Comparison of ENCODE assay signal across 19 cellular contexts in the genomic region with DNA sequence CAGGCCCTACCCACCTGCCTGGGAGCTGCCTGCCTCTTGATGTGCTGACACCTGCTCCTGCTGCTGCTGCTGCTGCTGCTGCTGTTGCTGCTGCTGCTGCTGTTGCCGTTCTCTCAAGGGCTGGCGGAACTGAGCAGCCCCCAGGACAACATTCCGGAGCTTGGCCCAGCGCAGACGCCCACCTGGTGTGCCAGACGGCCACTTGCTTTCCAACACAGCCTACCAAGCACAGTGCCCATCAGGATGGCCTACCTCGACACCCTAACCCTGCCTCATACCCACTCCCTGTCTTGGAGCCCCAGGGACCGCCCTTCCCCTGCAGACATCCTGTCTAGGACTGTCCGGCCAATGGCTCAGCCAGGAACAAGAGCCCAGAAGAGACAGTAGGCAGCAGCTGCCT. TPM values are rescaled to one million over a fixed set of nuclear protein-coding genes. Genes with fewer than 3 reads are reported as not detected.
DNase-seq lines count a peak whose midpoint lies in the region; ATAC-seq, FAIRE-seq and TF ChIP-seq lines count a peak whose summit lies in the region.
"Had no signal": no experiment of that assay in that cellular context is flagged by ENCODE, and none has a peak within 500 bp of the region (broad histone marks: within the 10 kb centered on the region; RNA-seq: fewer than 3 reads in every experiment).

No MANE protein-coding gene starts in this region.

- no peaks in the 10 kb centered on the region for H3K9me3 Mint-ChIP-seq in activated naive CD4-positive, alpha-beta T cell treated with anti-CD3 and anti-CD28 coated beads, Interleukin-2, amount 10 ng/mL, durations not matched to agents 7 days and 5 days
- no peaks in the 10 kb centered on the region for H3K9me3 Mint-ChIP-seq in activated naive CD8-positive, alpha-beta T cell treated with anti-CD3 and anti-CD28 coated beads, Interleukin-2, amount 10 ng/mL, durations not matched to agents 7 days and 5 days
- no peaks in the 10 kb centered on the region for H3K9me3 Mint-ChIP-seq in stimulated activated memory B cell treated with anti-CD40 and anti-IgM and Interleukin-4, amounts not matched to agents 10 μg/mL and 1 μg/mL and 100 μg/mL, for 72 hours
- H3K9me3 Mint-ChIP-seq: CD4-positive, alpha-beta T cell; HFFc6 had no signal

- no peak for TF ChIP-seq CTCF in HepG2 (CRISPR knock-in tag; IDR thresholded peaks at IDR 0.05)

- ATAC-seq in activated naive CD8-positive, alpha-beta T cell treated with anti-CD3 and anti-CD28 coated beads, Interleukin-2, amount 10 ng/mL, durations not matched to agents 7 days and 5 days (ENCODE audit: low read depth), result no peak
- ATAC-seq in HepG2 (no peak), GM19324 (IDR thresholded peaks at IDR 0.05; ENCODE audit: low FRiP score, unreplicated experiment) (no peak), GM21529 (IDR thresholded peaks at IDR 0.05; ENCODE audit: unreplicated experiment) (no peak)
- no peak for ATAC-seq in stimulated activated memory B cell treated with anti-CD40 and anti-IgM and Interleukin-4, amounts not matched to agents 10 μg/mL and 1 μg/mL and 100 μg/mL, for 72 hours
- ATAC-seq: A549 had no signal

- TF ChIP-seq POLR2A in HepG2 (IDR thresholded peaks at IDR 0.05; ENCODE audit: insufficient read depth in 1 of 2, low read depth in 2 of 2, low read length in 2 of 2), result no peak

- POLR2A ChIA-PET in activated naive CD8-positive, alpha-beta T cell treated with anti-CD3 and anti-CD28 coated beads, Interleukin-2, amount 10 ng/mL, durations not matched to agents 7 days and 5 days (lab: Charles Lee), result interaction anchor here (1.1 to 1.9 kb wide), 3 partner anchors 10 to 43 kb away, joined by 3 to 8 read pairs (median 8); a partner anchor contains a TSS
- POLR2A ChIA-PET in HepG2 (lab: Yijun Ruan, JAX), result interaction anchor here (0.9 kb wide), 1 partner anchor 12 kb away, joined by 7 read pairs; a partner anchor contains a TSS

- BruUV-seq in HepG2 (replicated peaks; lab: Mats Ljungman, UMichigan), result no TSS peak

- in situ Hi-C loops in HepG2 (cut with HindIII; ENCODE audit: extremely low pct_ligation_motif_present, low pct_unique_long_range_greater_than_20kb), result no loop called here

- TF ChIP-seq EP300 in HepG2 (IDR thresholded peaks at IDR 0.05; ENCODE audit: low read depth in 2 of 2, low read length in 2 of 2) (no peak), HepG2 (CRISPR knock-in tag; IDR thresholded peaks at IDR 0.05; ENCODE audit: borderline replicate concordance) (no peak)

- CTCF ChIA-PET in activated naive CD4-positive, alpha-beta T cell treated with anti-CD3 and anti-CD28 coated beads, Interleukin-2, amount 10 ng/mL, durations not matched to agents 7 days and 5 days (lab: Charles Lee), result no interaction called here
- CTCF ChIA-PET in HepG2 (lab: Yijun Ruan, JAX; ENCODE audit: low intra/inter-chr PET ratio, low total read pairs), result no interaction called here

- no peak overlapping the region for H3K4me3 Mint-ChIP-seq in activated naive CD4-positive, alpha-beta T cell treated with anti-CD3 and anti-CD28 coated beads, Interleukin-2, amount 10 ng/mL, durations not matched to agents 7 days and 5 days
- H3K4me3 Mint-ChIP-seq in activated naive CD8-positive, alpha-beta T cell treated with anti-CD3 and anti-CD28 coated beads, Interleukin-2, amount 10 ng/mL, durations not matched to agents 7 days and 5 days, result no peak overlapping the region
- no peak overlapping the region for H3K4me3 Mint-ChIP-seq in stimulated activated memory B cell treated with anti-CD40 and anti-IgM and Interleukin-4, amounts not matched to agents 10 μg/mL and 1 μg/mL and 100 μg/mL, for 72 hours
- H3K4me3 Mint-ChIP-seq: CD4-positive, alpha-beta T cell; HFFc6 had no signal

- H3K4me2 ChIP-seq in HepG2 (ENCODE audit: low read depth, low read length), result no peak overlapping the region
- H3K4me2 ChIP-seq: A549 had no signal

- no peaks in the 10 kb centered on the region for H3K4me1 ChIP-seq in HepG2 (ENCODE audit: insufficient read depth, low read length)
- H3K4me1 ChIP-seq: A549 had no signal

- H3K27me3 ChIP-seq in HepG2 (ENCODE audit: control insufficient read depth in 1 of 2, insufficient read depth in 2 of 2, low read length in 2 of 2), result no peaks in the 10 kb centered on the region

- H3K9ac ChIP-seq in HepG2 (ENCODE audit: insufficient read depth, low read depth, low read length), result no peak overlapping the region

- 95% methylated on average over 9 of the region's 9 CpGs for WGBS in HepG2 (ENCODE audit: low lambda C conversion rate)

- peak overlapping the region; percentile 37 for H3K27ac Mint-ChIP-seq in activated naive CD4-positive, alpha-beta T cell treated with anti-CD3 and anti-CD28 coated beads, Interleukin-2, amount 10 ng/mL, durations not matched to agents 7 days and 5 days
- H3K27ac Mint-ChIP-seq in activated naive CD8-positive, alpha-beta T cell treated with anti-CD3 and anti-CD28 coated beads, Interleukin-2, amount 10 ng/mL, durations not matched to agents 7 days and 5 days, result no peak overlapping the region
- peak overlapping the region; percentile 74 for H3K27ac Mint-ChIP-seq in stimulated activated memory B cell treated with anti-CD40 and anti-IgM and Interleukin-4, amounts not matched to agents 10 μg/mL and 1 μg/mL and 100 μg/mL, for 72 hours
- H3K27ac Mint-ChIP-seq: CD4-positive, alpha-beta T cell; HFFc6 had no signal

- H3K27me3 Mint-ChIP-seq in activated naive CD4-positive, alpha-beta T cell treated with anti-CD3 and anti-CD28 coated beads, Interleukin-2, amount 10 ng/mL, durations not matched to agents 7 days and 5 days, result no peaks in the 10 kb centered on the region
- no peaks in the 10 kb centered on the region for H3K27me3 Mint-ChIP-seq in activated naive CD8-positive, alpha-beta T cell treated with anti-CD3 and anti-CD28 coated beads, Interleukin-2, amount 10 ng/mL, durations not matched to agents 7 days and 5 days
- no peaks in the 10 kb centered on the region for H3K27me3 Mint-ChIP-seq in stimulated activated memory B cell treated with anti-CD40 and anti-IgM and Interleukin-4, amounts not matched to agents 10 μg/mL and 1 μg/mL and 100 μg/mL, for 72 hours
- H3K27me3 Mint-ChIP-seq: CD4-positive, alpha-beta T cell had no signal

- H3K36me3 Mint-ChIP-seq in activated naive CD4-positive, alpha-beta T cell treated with anti-CD3 and anti-CD28 coated beads, Interleukin-2, amount 10 ng/mL, durations not matched to agents 7 days and 5 days, result peaks cover 71% of the 10 kb centered on the region
- peaks cover 29% of the 10 kb centered on the region for H3K36me3 Mint-ChIP-seq in activated naive CD8-positive, alpha-beta T cell treated with anti-CD3 and anti-CD28 coated beads, Interleukin-2, amount 10 ng/mL, durations not matched to agents 7 days and 5 days
- H3K36me3 Mint-ChIP-seq in stimulated activated memory B cell treated with anti-CD40 and anti-IgM and Interleukin-4, amounts not matched to agents 10 μg/mL and 1 μg/mL and 100 μg/mL, for 72 hours, result peaks cover 74% of the 10 kb centered on the region

- H3K79me2 ChIP-seq in HepG2 (ENCODE audit: insufficient read depth, low read length), result no peaks in the 10 kb centered on the region

- peak; percentile 9 for DNase-seq in activated naive CD4-positive, alpha-beta T cell treated with anti-CD3 and anti-CD28 coated beads, Interleukin-2, amount 10 ng/mL, durations not matched to agents 7 days and 5 days
- no peak for DNase-seq in activated naive CD4-positive, alpha-beta T cell treated with Interleukin-2 at 50 U/mL for 16 hours
- peak; percentile 18 for DNase-seq in activated naive CD8-positive, alpha-beta T cell treated with anti-CD3 and anti-CD28 coated beads, Interleukin-2, amount 10 ng/mL, durations not matched to agents 7 days and 5 days
- no peak for DNase-seq in HepG2 (ENCODE audit: low spot score)
- no peak for DNase-seq in stimulated activated CD4-positive, alpha-beta T cell treated with anti-CD3 and anti-CD28 coated beads, Interleukin-4, amount 100 ng/mL, for 24 hours
- DNase-seq: CD4-positive, alpha-beta T cell; DND-41; GDM1; HFFc6; KG1; NCI-H1092; NCI-H345; NCI-H526 treated with DMSO at 0.1 percent for 48 hours had no signal

- no peak overlapping the region for H2AFZ ChIP-seq in HepG2 (ENCODE audit: low read length)

- FAIRE-seq in HepG2 (lab: Jason Lieb, UNC), result no peak
- FAIRE-seq: A549, H1 had no signal

- peaks cover 24 to 51% of the 10 kb centered on the region in 2 experiments for H3K36me3 ChIP-seq in HepG2 (replicated peaks in 1 of 2; ENCODE audit: control insufficient read depth in 1 of 2, insufficient read depth in 2 of 2, low read length in 2 of 2)

- no peak overlapping the region for H3K27ac ChIP-seq in HepG2 (ENCODE audit: extremely low read length, insufficient read depth, low read length)
- H3K27ac ChIP-seq: A549, HL-60 had no signal

- no peak for TF ChIP-seq RAD21 in HepG2 (CRISPR knock-in tag; IDR thresholded peaks at IDR 0.05)

- H3K4me3 ChIP-seq in HepG2 (replicated peaks in 1 of 3; ENCODE audit: insufficient read depth in 1 of 3, low read depth in 2 of 3, low read length in 3 of 3), result no peak overlapping the region
- H3K4me3 ChIP-seq: A549 had no signal

- H3K9me3 ChIP-seq in HepG2 (ENCODE audit: low read length), result no peaks in the 10 kb centered on the region
- H3K9me3 ChIP-seq: A549 had no signal

- H3K4me1 Mint-ChIP-seq in activated naive CD4-positive, alpha-beta T cell treated with anti-CD3 and anti-CD28 coated beads, Interleukin-2, amount 10 ng/mL, durations not matched to agents 7 days and 5 days, result no peaks in the 10 kb centered on the region
- H3K4me1 Mint-ChIP-seq in activated naive CD8-positive, alpha-beta T cell treated with anti-CD3 and anti-CD28 coated beads, Interleukin-2, amount 10 ng/mL, durations not matched to agents 7 days and 5 days, result peaks cover 3% of the 10 kb centered on the region
- H3K4me1 Mint-ChIP-seq in stimulated activated memory B cell treated with anti-CD40 and anti-IgM and Interleukin-4, amounts not matched to agents 10 μg/mL and 1 μg/mL and 100 μg/mL, for 72 hours, result peaks cover 14% of the 10 kb centered on the region

- intact Hi-C loops in HepG2 (cut with micrococcal nuclease; ENCODE audit: unreplicated experiment), result no loop called here

- H4K20me1 ChIP-seq in HepG2 (ENCODE audit: insufficient read depth, low read length), result no peaks in the 10 kb centered on the region

RNA-seq across cellular contexts. Expression of a gene that starts 11.8 kb away (rescaled TPM):
- total RNA-seq in activated naive CD8-positive, alpha-beta T cell treated with anti-CD3 and anti-CD28 coated beads, Interleukin-2, amount 10 ng/mL, durations not matched to agents 7 days and 5 days, result 100 to 1,000 TPM; 173 to 183 TPM
- total RNA-seq in HepG2 (2016; rRNA removed; fragmentation: Illumina TruSeq; extraction: Trizol), result 8.7 and 15.1 TPM in 2 replicates
- 9.7 and 9.9 TPM in 2 replicates for total RNA-seq in HepG2 (2016; cell fraction: cytosol; rRNA removed; fragmentation: Illumina TruSeq; extraction: Trizol; ENCODE audit: low read depth)
- 7.7 and 18.1 TPM in 2 replicates for total RNA-seq in HepG2 (2016; cell fraction: insoluble cytoplasmic fraction; rRNA removed; fragmentation: Illumina TruSeq; extraction: Trizol)
- 7.2 and 8.2 TPM in 2 replicates for total RNA-seq in HepG2 (2016; cell fraction: membrane; rRNA removed; fragmentation: Illumina TruSeq; extraction: Trizol)
- total RNA-seq in HepG2 (2016; cell fraction: nucleus; rRNA removed; fragmentation: Illumina TruSeq; extraction: Trizol), result 23.7 and 25.9 TPM in 2 replicates
- polyA plus RNA-seq in HepG2 (2011; rRNA removed), result 20.3 and 24.3 TPM in 2 replicates
- polyA plus RNA-seq in HepG2 (2011; cell fraction: cytosol; rRNA removed), result 6.5 and 10.3 TPM in 2 replicates
- polyA plus RNA-seq in HepG2 (2011; cell fraction: nucleus; rRNA removed), result 178 and 239 TPM in 2 replicates
- polyA plus RNA-seq in HepG2 (2012), result 17.2 and 21.8 TPM in 2 replicates
- polyA plus RNA-seq in HepG2 (2016; cell fraction: cytosol; fragmentation: Illumina TruSeq; extraction: Trizol; ENCODE audit: low read depth), result 1.4 and 1.6 TPM in 2 replicates
- 10.3 and 15.7 TPM in 2 replicates for polyA plus RNA-seq in HepG2 (2016; cell fraction: insoluble cytoplasmic fraction; fragmentation: Illumina TruSeq; extraction: Trizol; ENCODE audit: low read depth)
- polyA plus RNA-seq in HepG2 (2016; cell fraction: membrane; fragmentation: Illumina TruSeq; extraction: Trizol; ENCODE audit: low read depth), result 4.1 and 5.2 TPM in 2 replicates
- 75.3 and 79.3 TPM in 2 replicates for polyA plus RNA-seq in HepG2 (2016; cell fraction: nucleus; fragmentation: Illumina TruSeq; extraction: Trizol; ENCODE audit: insufficient read depth, low read depth)
- 60.1 and 65.7 TPM in 2 replicates for polyA minus RNA-seq in HepG2 (2011; rRNA and poly(A)+ RNA removed; ENCODE audit: low replicate concordance)
- 7.4 and 8.5 TPM in 2 replicates for polyA minus RNA-seq in HepG2 (2011; cell fraction: cytosol; rRNA and poly(A)+ RNA removed)
- polyA minus RNA-seq in HepG2 (2011; cell fraction: nucleus; rRNA and poly(A)+ RNA removed), result 66.1 and 70.7 TPM in 2 replicates

RNA-seq across cellular contexts. Expression of a gene that starts 12.0 kb away (rescaled TPM):
- 10 to 100 TPM; 86.3 to 96.7 TPM for total RNA-seq in activated naive CD8-positive, alpha-beta T cell treated with anti-CD3 and anti-CD28 coated beads, Interleukin-2, amount 10 ng/mL, durations not matched to agents 7 days and 5 days
- total RNA-seq in HepG2 (2016; rRNA removed; fragmentation: Illumina TruSeq; extraction: Trizol), result 3.2 and 5.3 TPM in 2 replicates
- total RNA-seq in HepG2 (2016; cell fraction: cytosol; rRNA removed; fragmentation: Illumina TruSeq; extraction: Trizol; ENCODE audit: low read depth), result 2.7 and 3.0 TPM in 2 replicates
- 2.9 and 4.8 TPM in 2 replicates for total RNA-seq in HepG2 (2016; cell fraction: insoluble cytoplasmic fraction; rRNA removed; fragmentation: Illumina TruSeq; extraction: Trizol)
- 2.6 and 2.9 TPM in 2 replicates for total RNA-seq in HepG2 (2016; cell fraction: membrane; rRNA removed; fragmentation: Illumina TruSeq; extraction: Trizol)
- total RNA-seq in HepG2 (2016; cell fraction: nucleus; rRNA removed; fragmentation: Illumina TruSeq; extraction: Trizol), result 5.6 and 7.4 TPM in 2 replicates
- polyA plus RNA-seq in HepG2 (2011; rRNA removed), result 5.1 and 5.2 TPM in 2 replicates
- polyA plus RNA-seq in HepG2 (2011; cell fraction: cytosol; rRNA removed), result 2.3 and 2.4 TPM in 2 replicates
- 6.7 and 6.9 TPM in 2 replicates for polyA plus RNA-seq in HepG2 (2011; cell fraction: nucleus; rRNA removed)
- polyA plus RNA-seq in HepG2 (2012), result 5.4 and 5.6 TPM in 2 replicates
- 0.17 TPM in 2 replicates for polyA plus RNA-seq in HepG2 (2016; cell fraction: cytosol; fragmentation: Illumina TruSeq; extraction: Trizol; ENCODE audit: low read depth)
- polyA plus RNA-seq in HepG2 (2016; cell fraction: insoluble cytoplasmic fraction; fragmentation: Illumina TruSeq; extraction: Trizol; ENCODE audit: low read depth), result 4.0 and 4.9 TPM in 2 replicates
- polyA plus RNA-seq in HepG2 (2016; cell fraction: membrane; fragmentation: Illumina TruSeq; extraction: Trizol; ENCODE audit: low read depth), result 0.62 and 0.83 TPM in 2 replicates
- 7.9 and 9.9 TPM in 2 replicates for polyA plus RNA-seq in HepG2 (2016; cell fraction: nucleus; fragmentation: Illumina TruSeq; extraction: Trizol; ENCODE audit: insufficient read depth, low read depth)
- 8.7 and 32.1 TPM in 2 replicates for polyA minus RNA-seq in HepG2 (2011; rRNA and poly(A)+ RNA removed; ENCODE audit: low replicate concordance)
- 8.6 and 11.1 TPM in 2 replicates for polyA minus RNA-seq in HepG2 (2011; cell fraction: cytosol; rRNA and poly(A)+ RNA removed)
- polyA minus RNA-seq in HepG2 (2011; cell fraction: nucleus; rRNA and poly(A)+ RNA removed), result 7.9 and 9.0 TPM in 2 replicates

RNA-seq across cellular contexts. Expression of a gene that starts 23.7 kb away (rescaled TPM):
- 100 to 1,000 TPM; 104 to 115 TPM for total RNA-seq in activated naive CD8-positive, alpha-beta T cell treated with anti-CD3 and anti-CD28 coated beads, Interleukin-2, amount 10 ng/mL, durations not matched to agents 7 days and 5 days
- total RNA-seq in HepG2 (2016; rRNA removed; fragmentation: Illumina TruSeq; extraction: Trizol), result 4.0 and 6.1 TPM in 2 replicates
- 3.0 and 4.2 TPM in 2 replicates for total RNA-seq in HepG2 (2016; cell fraction: cytosol; rRNA removed; fragmentation: Illumina TruSeq; extraction: Trizol; ENCODE audit: low read depth)
- 3.1 and 5.5 TPM in 2 replicates for total RNA-seq in HepG2 (2016; cell fraction: insoluble cytoplasmic fraction; rRNA removed; fragmentation: Illumina TruSeq; extraction: Trizol)
- total RNA-seq in HepG2 (2016; cell fraction: membrane; rRNA removed; fragmentation: Illumina TruSeq; extraction: Trizol), result 5.2 and 6.7 TPM in 2 replicates
- total RNA-seq in HepG2 (2016; cell fraction: nucleus; rRNA removed; fragmentation: Illumina TruSeq; extraction: Trizol), result 7.2 and 9.2 TPM in 2 replicates
- polyA plus RNA-seq in HepG2 (2011; rRNA removed), result 24.2 and 26.7 TPM in 2 replicates
- polyA plus RNA-seq in HepG2 (2011; cell fraction: cytosol; rRNA removed), result 10.1 and 12.6 TPM in 2 replicates
- 47.3 and 47.5 TPM in 2 replicates for polyA plus RNA-seq in HepG2 (2011; cell fraction: nucleus; rRNA removed)
- 14.5 and 18.4 TPM in 2 replicates for polyA plus RNA-seq in HepG2 (2012)
- polyA plus RNA-seq in HepG2 (2016; cell fraction: cytosol; fragmentation: Illumina TruSeq; extraction: Trizol; ENCODE audit: low read depth), result 4.5 and 4.8 TPM in 2 replicates
- polyA plus RNA-seq in HepG2 (2016; cell fraction: insoluble cytoplasmic fraction; fragmentation: Illumina TruSeq; extraction: Trizol; ENCODE audit: low read depth), result 9.2 and 10.0 TPM in 2 replicates
- polyA plus RNA-seq in HepG2 (2016; cell fraction: membrane; fragmentation: Illumina TruSeq; extraction: Trizol; ENCODE audit: low read depth), result 9.6 and 10.4 TPM in 2 replicates
- polyA plus RNA-seq in HepG2 (2016; cell fraction: nucleus; fragmentation: Illumina TruSeq; extraction: Trizol; ENCODE audit: insufficient read depth, low read depth), result 37.9 and 40.4 TPM in 2 replicates
- polyA minus RNA-seq in HepG2 (2011; rRNA and poly(A)+ RNA removed; ENCODE audit: low replicate concordance), result 40.4 and 54.2 TPM in 2 replicates
- 9.1 and 10.3 TPM in 2 replicates for polyA minus RNA-seq in HepG2 (2011; cell fraction: cytosol; rRNA and poly(A)+ RNA removed)
- 20.5 and 25.0 TPM in 2 replicates for polyA minus RNA-seq in HepG2 (2011; cell fraction: nucleus; rRNA and poly(A)+ RNA removed)

RNA-seq across cellular contexts. Expression of a gene that starts 28.6 kb away (rescaled TPM):
- 10 to 100 TPM; 29.6 to 31.1 TPM for total RNA-seq in activated naive CD8-positive, alpha-beta T cell treated with anti-CD3 and anti-CD28 coated beads, Interleukin-2, amount 10 ng/mL, durations not matched to agents 7 days and 5 days
- 47.5 and 78.4 TPM in 2 replicates for total RNA-seq in HepG2 (2016; rRNA removed; fragmentation: Illumina TruSeq; extraction: Trizol)
- total RNA-seq in HepG2 (2016; cell fraction: cytosol; rRNA removed; fragmentation: Illumina TruSeq; extraction: Trizol; ENCODE audit: low read depth), result 18.4 and 21.0 TPM in 2 replicates
- total RNA-seq in HepG2 (2016; cell fraction: insoluble cytoplasmic fraction; rRNA removed; fragmentation: Illumina TruSeq; extraction: Trizol), result 44.8 and 83.0 TPM in 2 replicates
- 48.8 and 53.3 TPM in 2 replicates for total RNA-seq in HepG2 (2016; cell fraction: membrane; rRNA removed; fragmentation: Illumina TruSeq; extraction: Trizol)
- total RNA-seq in HepG2 (2016; cell fraction: nucleus; rRNA removed; fragmentation: Illumina TruSeq; extraction: Trizol), result 62.5 and 68.3 TPM in 2 replicates
- 71.2 and 80.5 TPM in 2 replicates for polyA plus RNA-seq in HepG2 (2011; rRNA removed)
- polyA plus RNA-seq in HepG2 (2011; cell fraction: cytosol; rRNA removed), result 85.8 and 89.3 TPM in 2 replicates
- polyA plus RNA-seq in HepG2 (2011; cell fraction: nucleus; rRNA removed), result 45.4 and 53.1 TPM in 2 replicates
- 45.9 and 65.4 TPM in 2 replicates for polyA plus RNA-seq in HepG2 (2012)
- polyA plus RNA-seq in HepG2 (2016; cell fraction: cytosol; fragmentation: Illumina TruSeq; extraction: Trizol; ENCODE audit: low read depth), result 17.5 and 20.5 TPM in 2 replicates
- polyA plus RNA-seq in HepG2 (2016; cell fraction: insoluble cytoplasmic fraction; fragmentation: Illumina TruSeq; extraction: Trizol; ENCODE audit: low read depth), result 42.6 and 45.0 TPM in 2 replicates
- polyA plus RNA-seq in HepG2 (2016; cell fraction: membrane; fragmentation: Illumina TruSeq; extraction: Trizol; ENCODE audit: low read depth), result 36.5 and 40.5 TPM in 2 replicates
- 87.4 and 101 TPM in 2 replicates for polyA plus RNA-seq in HepG2 (2016; cell fraction: nucleus; fragmentation: Illumina TruSeq; extraction: Trizol; ENCODE audit: insufficient read depth, low read depth)
- 112 and 159 TPM in 2 replicates for polyA minus RNA-seq in HepG2 (2011; rRNA and poly(A)+ RNA removed; ENCODE audit: low replicate concordance)
- 38.9 and 39.9 TPM in 2 replicates for polyA minus RNA-seq in HepG2 (2011; cell fraction: cytosol; rRNA and poly(A)+ RNA removed)
- 14.5 and 19.6 TPM in 2 replicates for polyA minus RNA-seq in HepG2 (2011; cell fraction: nucleus; rRNA and poly(A)+ RNA removed)

RNA-seq across cellular contexts. Expression of a gene that starts 33.0 kb away (rescaled TPM):
- 10 to 100 TPM in 1 of 2 experiments, 1 to 10 TPM in 1; 8.2 to 10.0 TPM for total RNA-seq in activated naive CD8-positive, alpha-beta T cell treated with anti-CD3 and anti-CD28 coated beads, Interleukin-2, amount 10 ng/mL, durations not matched to agents 7 days and 5 days
- 7.8 and 9.9 TPM in 2 replicates for total RNA-seq in HepG2 (2016; rRNA removed; fragmentation: Illumina TruSeq; extraction: Trizol)
- 2.6 and 3.2 TPM in 2 replicates for total RNA-seq in HepG2 (2016; cell fraction: cytosol; rRNA removed; fragmentation: Illumina TruSeq; extraction: Trizol; ENCODE audit: low read depth)
- 8.3 and 10.7 TPM in 2 replicates for total RNA-seq in HepG2 (2016; cell fraction: insoluble cytoplasmic fraction; rRNA removed; fragmentation: Illumina TruSeq; extraction: Trizol)
- 6.5 and 7.8 TPM in 2 replicates for total RNA-seq in HepG2 (2016; cell fraction: membrane; rRNA removed; fragmentation: Illumina TruSeq; extraction: Trizol)
- total RNA-seq in HepG2 (2016; cell fraction: nucleus; rRNA removed; fragmentation: Illumina TruSeq; extraction: Trizol), result 8.4 and 9.8 TPM in 2 replicates
- polyA plus RNA-seq in HepG2 (2011; rRNA removed), result 17.4 and 18.7 TPM in 2 replicates
- 13.1 and 18.4 TPM in 2 replicates for polyA plus RNA-seq in HepG2 (2011; cell fraction: cytosol; rRNA removed)
- 36.4 and 41.3 TPM in 2 replicates for polyA plus RNA-seq in HepG2 (2011; cell fraction: nucleus; rRNA removed)
- 9.7 and 10.7 TPM in 2 replicates for polyA plus RNA-seq in HepG2 (2012)
- 2.0 and 2.6 TPM in 2 replicates for polyA plus RNA-seq in HepG2 (2016; cell fraction: cytosol; fragmentation: Illumina TruSeq; extraction: Trizol; ENCODE audit: low read depth)
- 8.4 and 10.9 TPM in 2 replicates for polyA plus RNA-seq in HepG2 (2016; cell fraction: insoluble cytoplasmic fraction; fragmentation: Illumina TruSeq; extraction: Trizol; ENCODE audit: low read depth)
- 4.1 and 6.4 TPM in 2 replicates for polyA plus RNA-seq in HepG2 (2016; cell fraction: membrane; fragmentation: Illumina TruSeq; extraction: Trizol; ENCODE audit: low read depth)
- 15.7 and 16.0 TPM in 2 replicates for polyA plus RNA-seq in HepG2 (2016; cell fraction: nucleus; fragmentation: Illumina TruSeq; extraction: Trizol; ENCODE audit: insufficient read depth, low read depth)
- 22.4 and 31.3 TPM in 2 replicates for polyA minus RNA-seq in HepG2 (2011; rRNA and poly(A)+ RNA removed; ENCODE audit: low replicate concordance)
- 5.7 and 9.4 TPM in 2 replicates for polyA minus RNA-seq in HepG2 (2011; cell fraction: cytosol; rRNA and poly(A)+ RNA removed)
- 10.2 and 12.7 TPM in 2 replicates for polyA minus RNA-seq in HepG2 (2011; cell fraction: nucleus; rRNA and poly(A)+ RNA removed)

Comparison
In these comparisons a context has a peak if more than half of its experiments do, and no peak if none do; other contexts are left out.
1. DNase-seq: peak in activated naive CD4-positive, alpha-beta T cell treated with anti-CD3 and anti-CD28 coated beads, Interleukin-2, amount 10 ng/mL, durations not matched to agents 7 days and 5 days (single experiment) and activated naive CD8-positive, alpha-beta T cell treated with anti-CD3 and anti-CD28 coated beads, Interleukin-2, amount 10 ng/mL, durations not matched to agents 7 days and 5 days (single experiment); none in activated naive CD4-positive, alpha-beta T cell treated with Interleukin-2 at 50 U/mL for 16 hours (single experiment), HepG2 (single experiment) and stimulated activated CD4-positive, alpha-beta T cell treated with anti-CD3 and anti-CD28 coated beads, Interleukin-4, amount 100 ng/mL, for 24 hours (single experiment).
2. RNA of a gene that starts 11.8 kb away (total RNA-seq): 173 to 183 TPM in activated naive CD8-positive, alpha-beta T cell treated with anti-CD3 and anti-CD28 coated beads, Interleukin-2, amount 10 ng/mL, durations not matched to agents 7 days and 5 days; 7.2 to 25.9 TPM in HepG2; every median in the first group is over 4 times any median in the second.
3. RNA of a gene that starts 12.0 kb away (total RNA-seq): 86.3 to 96.7 TPM in activated naive CD8-positive, alpha-beta T cell treated with anti-CD3 and anti-CD28 coated beads, Interleukin-2, amount 10 ng/mL, durations not matched to agents 7 days and 5 days; 2.6 to 7.4 TPM in HepG2; every median in the first group is over 10 times any median in the second.
4. RNA of a gene that starts 23.7 kb away (total RNA-seq): 104 to 115 TPM in activated naive CD8-positive, alpha-beta T cell treated with anti-CD3 and anti-CD28 coated beads, Interleukin-2, amount 10 ng/mL, durations not matched to agents 7 days and 5 days; 3.0 to 9.2 TPM in HepG2; every median in the first group is over 10 times any median in the second.